8 cellular contexts compared by ENCODE assay signal in genomic region chr11:16032974-16033373, GRCh38.
"Had no signal": no experiment of that assay in that cellular context is flagged by ENCODE, and none has a peak within 500 bp of the region (broad histone marks: within the 10 kb centered on the region; RNA-seq: fewer than 3 reads in every experiment).

No MANE protein-coding gene starts in this region.

- H3K4me3 ChIP-seq: GM12878 had no signal

- FAIRE-seq: G401.6, GM12878, GM12891, GM12892, GM18507, GM19239 had no signal

- ATAC-seq: GM12878 had no signal

- DNase-seq: GDM1, GF-D8 had no signal
